12 cellular contexts compared by ENCODE assay signal in genomic region chr3:28295819-28296364, GRCh38. TPM values are rescaled to one million over a fixed set of nuclear protein-coding genes. Genes with fewer than 3 reads are reported as not detected.
DNase-seq lines count a peak whose midpoint lies in the region; ATAC-seq and TF ChIP-seq lines count a peak whose summit lies in the region.
"Had no signal": no experiment of that assay in that cellular context is flagged by ENCODE, and none has a peak within 500 bp of the region (broad histone marks: within the 10 kb centered on the region; RNA-seq: fewer than 3 reads in every experiment).

No MANE protein-coding gene starts in this region.

- intact Hi-C loops in dorsolateral prefrontal cortex (cut with DNase I) = no loop called here

- H3K4me3 Mint-ChIP-seq in activated T-cell treated with anti-CD3 and anti-CD28 coated beads, Interleukin-2, amount 50 U/mL, for 4 hours = peak overlapping the region; percentile 42
- H3K4me3 Mint-ChIP-seq in natural killer cell treated with Interleukin-12 subunit alpha and Interleukin-12 subunit beta and Interleukin-15 and Interleukin-18, amount 100 ng/mL, for 72 hours = peak overlapping the region; percentile 86

- no peak for TF ChIP-seq CTCF in dorsolateral prefrontal cortex (IDR thresholded peaks at IDR 0.05 in 54 of 56, conservative IDR thresholded peaks at IDR 0.05 in 2 of 56; ENCODE audit: low read depth in 1 of 56, partially characterized antibody in 56 of 56)

- no peaks in the 10 kb centered on the region for H3K27me3 Mint-ChIP-seq in activated T-cell treated with anti-CD3 and anti-CD28 coated beads, Interleukin-2, amount 50 U/mL, for 4 hours (ENCODE audit: low read depth)
- no peaks in the 10 kb centered on the region for H3K27me3 Mint-ChIP-seq in natural killer cell treated with Interleukin-12 subunit alpha and Interleukin-12 subunit beta and Interleukin-15 and Interleukin-18, amount 100 ng/mL, for 72 hours

- peaks cover 15% of the 10 kb centered on the region for H3K4me1 Mint-ChIP-seq in activated T-cell treated with anti-CD3 and anti-CD28 coated beads, Interleukin-2, amount 50 U/mL, for 4 hours (ENCODE audit: low read depth)
- peaks cover 45 to 67% of the 10 kb centered on the region in 2 donors for H3K4me1 Mint-ChIP-seq in natural killer cell treated with Interleukin-12 subunit alpha and Interleukin-12 subunit beta and Interleukin-15 and Interleukin-18, amount 100 ng/mL, for 72 hours (ENCODE audit: low read depth in 2 of 2)

- no peaks in the 10 kb centered on the region for H3K27me3 ChIP-seq in dorsolateral prefrontal cortex
- H3K27me3 ChIP-seq: uterus had no signal

- H3K4me3 ChIP-seq in dorsolateral prefrontal cortex = peak overlapping the region in 4 of 59 donors; percentile 1 to 15 (median 10)
- H3K4me3 ChIP-seq: uterus had no signal

- no peak overlapping the region for H3K27ac ChIP-seq in dorsolateral prefrontal cortex
- H3K27ac ChIP-seq: uterus had no signal

- DNase-seq in activated T-cell treated with anti-CD3 and anti-CD28 coated beads, Interleukin-2, amount 50 U/mL, for 4 hours = no peak
- DNase-seq in activated T-cell treated with anti-CD3 and anti-CD28 coated beads for 4 hours = no peak
- DNase-seq in dedifferentiated amniotic fluid mesenchymal stem cell (ENCODE audit: extremely low spot score) = peak; percentile 26
- no peak for DNase-seq in natural killer cell treated with Interleukin-12 subunit alpha and Interleukin-12 subunit beta and Interleukin-15 and Interleukin-18, amount 100 ng/mL, for 72 hours (ENCODE audit: low spot score)
- no peak for DNase-seq in activated effector memory CD4-positive, alpha-beta T cell treated with Interleukin-2 at 50 U/mL for 16 hours
- DNase-seq in NCI-H446 treated with DMSO at 0.1 percent for 48 hours (lab: John Stamatoyannopoulos, UW) = no peak
- DNase-seq in dorsolateral prefrontal cortex = no peak
- DNase-seq: NCI-H2171 treated with DMSO at 0.1 percent for 48 hours, uterus had no signal

- no peaks in the 10 kb centered on the region for H3K9me3 Mint-ChIP-seq in activated T-cell treated with anti-CD3 and anti-CD28 coated beads, Interleukin-2, amount 50 U/mL, for 4 hours
- H3K9me3 Mint-ChIP-seq in natural killer cell treated with Interleukin-12 subunit alpha and Interleukin-12 subunit beta and Interleukin-15 and Interleukin-18, amount 100 ng/mL, for 72 hours = no peaks in the 10 kb centered on the region

- peaks cover 12% of the 10 kb centered on the region for H3K36me3 Mint-ChIP-seq in activated T-cell treated with anti-CD3 and anti-CD28 coated beads, Interleukin-2, amount 50 U/mL, for 4 hours (ENCODE audit: insufficient read depth)
- peaks cover 6% of the 10 kb centered on the region for H3K36me3 Mint-ChIP-seq in natural killer cell treated with Interleukin-12 subunit alpha and Interleukin-12 subunit beta and Interleukin-15 and Interleukin-18, amount 100 ng/mL, for 72 hours

- no peak for ATAC-seq in activated T-cell treated with anti-CD3 and anti-CD28 coated beads, Interleukin-2, amount 50 U/mL, for 4 hours
- ATAC-seq in HG02798 (IDR thresholded peaks at IDR 0.05; ENCODE audit: poor library complexity, unreplicated experiment) = peak; percentile 52
- peak in 1 of 2 donors; percentile 72 for ATAC-seq in natural killer cell treated with Interleukin-12 subunit alpha and Interleukin-12 subunit beta and Interleukin-15 and Interleukin-18, amount 100 ng/mL, for 72 hours
- ATAC-seq: Panc1 had no signal

- H3K27ac Mint-ChIP-seq in natural killer cell treated with Interleukin-12 subunit alpha and Interleukin-12 subunit beta and Interleukin-15 and Interleukin-18, amount 100 ng/mL, for 72 hours = peak overlapping the region; percentile 80 to 95

RNA-seq across cellular contexts. Expression of gene ZCWPW2, which starts 52.6 kb away (rescaled TPM):
- not detected for total RNA-seq in activated T-cell treated with anti-CD3 and anti-CD28 coated beads, Interleukin-2, amount 50 U/mL, for 4 hours
- under 1 TPM in 1 of 2 donors, not detected in 1; 0.24 TPM for total RNA-seq in natural killer cell treated with Interleukin-12 subunit alpha and Interleukin-12 subunit beta and Interleukin-15 and Interleukin-18, amount 100 ng/mL, for 72 hours
- 1 to 10 TPM; 3.0 to 9.4 (median 5.4) TPM for total RNA-seq in dorsolateral prefrontal cortex
- total RNA-seq: bronchial epithelial cell had no signal

RNA-seq across cellular contexts. Expression of gene AZI2, which starts 52.7 kb away (rescaled TPM):
- total RNA-seq in activated T-cell treated with anti-CD3 and anti-CD28 coated beads, Interleukin-2, amount 50 U/mL, for 4 hours = 10 to 100 TPM; 18.7 to 26.2 (median 24.6) TPM
- total RNA-seq in natural killer cell treated with Interleukin-12 subunit alpha and Interleukin-12 subunit beta and Interleukin-15 and Interleukin-18, amount 100 ng/mL, for 72 hours = 10 to 100 TPM; 50.1 to 71.3 TPM
- 10 to 100 TPM; 42.8 to 93.5 (median 68.1) TPM for total RNA-seq in dorsolateral prefrontal cortex

RNA-seq across cellular contexts. Expression of gene CMC1, which starts 54.5 kb away (rescaled TPM):
- 10 to 100 TPM; 23.7 to 23.9 (median 23.7) TPM for total RNA-seq in activated T-cell treated with anti-CD3 and anti-CD28 coated beads, Interleukin-2, amount 50 U/mL, for 4 hours
- 10 to 100 TPM; 20.5 to 56.8 TPM for total RNA-seq in natural killer cell treated with Interleukin-12 subunit alpha and Interleukin-12 subunit beta and Interleukin-15 and Interleukin-18, amount 100 ng/mL, for 72 hours
- total RNA-seq in dorsolateral prefrontal cortex = 10 to 100 TPM; 10.0 to 27.2 (median 17.9) TPM
